Comparison of ENCODE assay signal across 22 cellular contexts in genomic region chr1:216883518-216883917, GRCh38.
A peak's percentile ranks its signal among the peaks of the same experiment; 100 is the strongest.
DNase-seq lines count a peak whose midpoint lies in the region; ATAC-seq, FAIRE-seq and TF ChIP-seq lines count a peak whose summit lies in the region.
"Had no signal": no experiment of that assay in that cellular context is flagged by ENCODE, and none has a peak within 500 bp of the region (broad histone marks: within the 10 kb centered on the region; RNA-seq: fewer than 3 reads in every experiment).

No MANE protein-coding gene starts in this region.

- no peak overlapping the region for H4K8ac ChIP-seq in H1 (ENCODE audit: extremely low read depth, insufficient read depth, low read length)

- peak in 2 of 3 experiments; percentile 17 to 40; a peak in 1 of 4 replicates for TF ChIP-seq CTCF in H1 (IDR thresholded peaks at IDR 0.05; ENCODE audit: control extremely low read depth in 1 of 3, insufficient read depth in 1 of 3, low read depth in 1 of 3, low read length in 3 of 3)
- TF ChIP-seq CTCF in neural progenitor cell (IDR thresholded peaks at IDR 0.05) = peak; percentile 8
- TF ChIP-seq CTCF in WERI-Rb-1 (IDR thresholded peaks at IDR 0.05; ENCODE audit: low read depth, low read length) = no peak

- H2AFZ ChIP-seq in H1 (ENCODE audit: low read length) (no peak overlapping the region), neural progenitor cell (replicated peaks) (no peak overlapping the region)

- POLR2A ChIA-PET in H1 (lab: Charles Lee; ENCODE audit: partially characterized antibody) = no interaction called here

- peak; percentile 9 for DNase-seq in NCI-H82 (lab: John Stamatoyannopoulos, UW)
- no peak for DNase-seq in NCI-H82 treated with DMSO at 0.1 percent for 48 hours (lab: John Stamatoyannopoulos, UW; ENCODE audit: unreplicated experiment)
- DNase-seq in NAMALWA (ENCODE audit: low spot score) = peak; percentile 3
- DNase-seq in H1 (ENCODE audit: low read depth in 1 of 2, low spot score in 2 of 2) = no peak
- DNase-seq in neural progenitor cell (ENCODE audit: low spot score) = no peak
- DNase-seq in ACHN = no peak
- DNase-seq in WERI-Rb-1 = no peak
- DNase-seq: AML-193; Caco-2; CD4-positive, alpha-beta T cell; HFFc6; IMR-90 had no signal

- no peak overlapping the region for H2BK5ac ChIP-seq in H1 (ENCODE audit: low read depth, low read length)

- 87% methylated on average over 2 of the region's 2 CpGs; no CpG with 5 or more reads in 1 of the 2 experiments for WGBS in H1 (ENCODE audit: extremely low coverage in 1 of 2, insufficient coverage in 1 of 2, insufficient read length in 1 of 2, insufficient replicate concordance in 2 of 2, low coverage in 1 of 2, low lambda C conversion rate in 2 of 2, missing lambda C conversion rate in 1 of 2), 2 experiments

- in situ Hi-C loops in ACHN (cut with HindIII; ENCODE audit: low pct_ligation_motif_present, low pct_unique_long_range_greater_than_20kb, low sequenced_read_pairs) = no loop called here

- H3K9ac ChIP-seq in H1 (replicated peaks in 1 of 4; ENCODE audit: extremely low read depth in 1 of 4, low read depth in 3 of 4, low read length in 3 of 4) (no peak overlapping the region), neural progenitor cell (no peak overlapping the region)

- H3K4me2 ChIP-seq in H1 (ENCODE audit: insufficient read depth in 1 of 2, low read depth in 2 of 2, low read length in 2 of 2) = no peak overlapping the region
- no peak overlapping the region for H3K4me2 ChIP-seq in neural progenitor cell

- FAIRE-seq in H1 (lab: Jason Lieb, UNC) = no peak
- FAIRE-seq: A204.1, D721Med, G401.6, GM12891, GM19239, HTR-8/SVneo, K562 had no signal

- H3K79me1 ChIP-seq in H1 (ENCODE audit: low read depth, low read length) = no peaks in the 10 kb centered on the region

- no peak overlapping the region for H3K4me3 ChIP-seq in H1 (ENCODE audit: extremely low read depth in 1 of 4, insufficient read depth in 2 of 4, low read depth in 3 of 4, low read length in 4 of 4)
- no peak overlapping the region for H3K4me3 ChIP-seq in neural progenitor cell
- no peak overlapping the region for H3K4me3 ChIP-seq in WERI-Rb-1 (ENCODE audit: low read depth, low read length)
- H3K4me3 ChIP-seq: K562 had no signal

- H3K14ac ChIP-seq in H1 (ENCODE audit: insufficient read length) = no peak overlapping the region

- H3K23me2 ChIP-seq in H1 (ENCODE audit: low read depth, low read length) = no peaks in the 10 kb centered on the region

- H3K4me1 Mint-ChIP-seq in neural progenitor cell = peaks cover 4% of the 10 kb centered on the region

- H3K27ac ChIP-seq in H1 (ENCODE audit: low read depth, low read length) = no peak overlapping the region
- no peak overlapping the region for H3K27ac ChIP-seq in neural progenitor cell
- no peak overlapping the region for H3K27ac ChIP-seq in WERI-Rb-1
- H3K27ac ChIP-seq: C4-2B had no signal

- no peak overlapping the region for H2BK12ac ChIP-seq in H1 (ENCODE audit: low read depth, low read length)

- CTCF ChIA-PET in H1 (lab: Charles Lee; ENCODE audit: partially characterized antibody) = interaction anchor here (0.6 to 1.6 kb wide), 9 partner anchors 12 to 89 kb away, joined by 3 to 8 read pairs (median 3); no protein-coding TSS in a partner anchor

- H3K9me3 Mint-ChIP-seq in neural progenitor cell = no peaks in the 10 kb centered on the region
- H3K9me3 Mint-ChIP-seq: CD4-positive, alpha-beta T cell had no signal

- no peak overlapping the region for H3K18ac ChIP-seq in H1 (ENCODE audit: extremely low read depth, low read length)

- no peaks in the 10 kb centered on the region for H4K20me1 ChIP-seq in H1 (replicated peaks in 1 of 2; ENCODE audit: control insufficient read depth in 1 of 2, insufficient read depth in 2 of 2, low read length in 2 of 2)
- no peaks in the 10 kb centered on the region for H4K20me1 ChIP-seq in neural progenitor cell (ENCODE audit: low read depth)

- H3K4ac ChIP-seq in H1 (replicated peaks; ENCODE audit: insufficient read length, low read depth, low read length) = no peak overlapping the region

- peaks cover under 1% of the 10 kb centered on the region for H3K27me3 Mint-ChIP-seq in neural progenitor cell (ENCODE audit: insufficient read depth, low read depth)
- H3K27me3 Mint-ChIP-seq: CD4-positive, alpha-beta T cell had no signal

- peak; percentile 15 to 43; a peak in 3 of 4 replicates for TF ChIP-seq RAD21 in H1 (IDR thresholded peaks at IDR 0.05 in 1 of 2, conservative IDR thresholded peaks at IDR 0.05 in 1 of 2; ENCODE audit: low read depth in 2 of 2, low read length in 2 of 2)

- H3F3A ChIP-seq in neural progenitor cell (ENCODE audit: low read depth) = no peaks in the 10 kb centered on the region

- H2AK5ac ChIP-seq in H1 (ENCODE audit: low read depth, low read length) = no peak overlapping the region

- no peaks in the 10 kb centered on the region for H3K27me3 ChIP-seq in H1 (replicated peaks in 1 of 4; ENCODE audit: control insufficient read depth in 3 of 4, extremely low read depth in 1 of 4, insufficient read depth in 3 of 4, low read length in 3 of 4)
- H3K27me3 ChIP-seq in neural progenitor cell = no peaks in the 10 kb centered on the region
- no peaks in the 10 kb centered on the region for H3K27me3 ChIP-seq in WERI-Rb-1 (ENCODE audit: insufficient read depth, low read depth, severe bottlenecking)

- no peak for TF ChIP-seq POLR2A in H1 (IDR thresholded peaks at IDR 0.05; ENCODE audit: control extremely low read depth in 1 of 2, low read depth in 2 of 2, low read length in 2 of 2)

- no peaks in the 10 kb centered on the region for H3K36me3 Mint-ChIP-seq in neural progenitor cell

- H3K56ac ChIP-seq in H1 (replicated peaks; ENCODE audit: insufficient read length, low read depth, low read length) = no peak overlapping the region

- no peaks in the 10 kb centered on the region for H3K36me3 ChIP-seq in H1 (ENCODE audit: control insufficient read depth in 2 of 4, insufficient read depth in 4 of 4, low read length in 3 of 4)
- no peaks in the 10 kb centered on the region for H3K36me3 ChIP-seq in neural progenitor cell
- no peaks in the 10 kb centered on the region for H3K36me3 ChIP-seq in WERI-Rb-1

- H2BK15ac ChIP-seq in H1 (ENCODE audit: low read length) = no peak overlapping the region

- H3K4me1 ChIP-seq in H1 (replicated peaks in 1 of 4; ENCODE audit: control insufficient read depth in 3 of 4, insufficient read depth in 4 of 4, low read length in 3 of 4) = 0 out of 7 replicates have a peak, but pooled peaks cover 0 to 1% (median 0%) of the 10 kb centered on the region in 4 experiments
- no peaks in the 10 kb centered on the region for H3K4me1 ChIP-seq in neural progenitor cell
- H3K4me1 ChIP-seq: Caco-2 had no signal

- no peak overlapping the region for H4K5ac ChIP-seq in H1 (ENCODE audit: insufficient read length, low read depth, low read length)

- no peak overlapping the region for H2BK20ac ChIP-seq in H1 (ENCODE audit: low read length)

- no peak overlapping the region for H4K91ac ChIP-seq in H1 (replicated peaks; ENCODE audit: insufficient read length, low read length)

- H2BK120ac ChIP-seq in H1 (replicated peaks; ENCODE audit: low read depth, low read length) = no peak overlapping the region

- no peak for TF ChIP-seq EP300 in H1 (IDR thresholded peaks at IDR 0.05; ENCODE audit: borderline replicate concordance in 1 of 2, low read depth in 2 of 2, low read length in 2 of 2)

- no peak overlapping the region for H3K23ac ChIP-seq in H1 (ENCODE audit: insufficient read length)

- H3K9me3 ChIP-seq in H1 (ENCODE audit: insufficient read depth in 2 of 2, low read depth in 1 of 2, low read length in 1 of 2) (no peaks in the 10 kb centered on the region), neural progenitor cell (ENCODE audit: low read depth) (no peaks in the 10 kb centered on the region), WERI-Rb-1 (ENCODE audit: severe bottlenecking) (no peaks in the 10 kb centered on the region)
- H3K9me3 ChIP-seq: Caco-2 had no signal

- no peak for ATAC-seq in GM21423 (IDR thresholded peaks at IDR 0.05; ENCODE audit: unreplicated experiment)
- ATAC-seq: HCT116, K562 had no signal

- no peak overlapping the region for H3K4me3 Mint-ChIP-seq in neural progenitor cell
- H3K4me3 Mint-ChIP-seq: CD4-positive, alpha-beta T cell; HFFc6 had no signal

- H3K79me2 ChIP-seq in H1 (ENCODE audit: control insufficient read depth in 1 of 2, insufficient read depth in 2 of 2, low read length in 2 of 2) (no peaks in the 10 kb centered on the region), neural progenitor cell (ENCODE audit: low read depth) (no peaks in the 10 kb centered on the region)

- H3K27ac Mint-ChIP-seq in neural progenitor cell = no peak overlapping the region
- H3K27ac Mint-ChIP-seq: CD4-positive, alpha-beta T cell; HFFc6 had no signal

TF ChIP-seq in H1, 55 proteins besides CTCF, POLR2A, EP300 and RAD21 (continues in another document):
- TF ChIP-seq GABPA (IDR thresholded peaks at IDR 0.05; ENCODE audit: borderline replicate concordance, insufficient read depth, low read length) (no peak), JUND (IDR thresholded peaks at IDR 0.05; ENCODE audit: low read length) (no peak), EGR1 (IDR thresholded peaks at IDR 0.05; ENCODE audit: borderline replicate concordance, low read depth, low read length) (no peak), HDAC2 (IDR thresholded peaks at IDR 0.05; ENCODE audit: borderline replicate concordance in 1 of 2, low read depth in 2 of 2, low read length in 2 of 2) (no peak)

Comparison
In these comparisons a context has a peak if more than half of its experiments do, and no peak if none do; other contexts are left out.
1. DNase-seq: peak in NCI-H82 (single experiment) and NAMALWA (single experiment); none in NCI-H82 treated with DMSO at 0.1 percent for 48 hours (single experiment), H1 (0 of 2), neural progenitor cell (single experiment), ACHN (single experiment) and WERI-Rb-1 (single experiment).